Comparison of ENCODE assay signal across 33 cellular contexts in the genomic region with DNA sequence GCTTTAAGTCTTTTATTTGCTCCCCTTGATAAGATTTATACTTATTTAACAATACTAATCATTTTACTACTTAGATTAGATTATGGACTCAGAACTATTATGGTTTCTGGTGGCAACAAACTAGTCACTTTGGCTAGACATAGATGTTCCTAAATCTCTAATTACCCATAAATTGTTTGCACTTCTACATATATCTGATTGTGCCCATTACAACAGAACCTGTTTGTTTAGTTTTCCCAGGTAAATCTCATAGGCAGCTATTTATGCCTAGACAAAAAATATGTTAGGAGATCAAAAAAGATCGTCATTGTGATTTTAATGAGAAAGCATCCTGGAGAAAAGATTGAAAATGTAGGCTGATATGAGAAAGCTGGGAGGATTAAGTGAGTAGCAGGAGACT.
"Had no signal": no experiment of that assay in that cellular context is flagged by ENCODE, and none has a peak within 500 bp of the region (broad histone marks: within the 10 kb centered on the region; RNA-seq: fewer than 3 reads in every experiment).

No MANE protein-coding gene starts in this region.

- H3K9me3 ChIP-seq: ascending aorta, breast epithelium, heart left ventricle had no signal

- H3K4me1 Mint-ChIP-seq: brain had no signal

- DNase-seq: activated CD4-positive, alpha-beta memory T cell treated with anti-CD3 and anti-CD28 coated beads for 36 hours; activated CD4-positive, alpha-beta T cell treated with anti-CD3 and anti-CD28 coated beads for 36 hours; activated CD4-positive, alpha-beta T cell treated with anti-CD3 and anti-CD28 coated beads, Interleukin-2, amount 10 ng/mL, durations not matched to agents 24 days and 14 days; activated CD4-positive, CD25-positive, alpha-beta regulatory T cell; activated CD4-positive, CD25-positive, alpha-beta regulatory T cell treated with anti-CD3 and anti-CD28 coated beads, Interleukin-2, amount 50 U/mL, for 72 hours; activated CD8-positive, alpha-beta memory T cell treated with anti-CD3 and anti-CD28 coated beads, Interleukin-2, amount 50 U/mL, for 48 hours; activated CD8-positive, alpha-beta T cell treated with anti-CD3 and anti-CD28 coated beads, Interleukin-2, amount 10 ng/mL, durations not matched to agents 7 days and 5 days; activated gamma-delta T cell treated with Interleukin-2 at 50 U/mL for 16 hours; activated naive CD4-positive, alpha-beta T cell treated with anti-CD3 and anti-CD28 coated beads for 36 hours; activated naive CD8-positive, alpha-beta T cell treated with anti-CD3 and anti-CD28 coated beads, Interleukin-2, amount 10 ng/mL, durations not matched to agents 7 days and 5 days; activated T-cell treated with anti-CD3 and anti-CD28 coated beads for 4 hours; activated T-cell treated with anti-CD3 and anti-CD28 coated beads, Interleukin-2, amount 50 U/mL, for 24 hours; activated T-cell treated with anti-CD3 and anti-CD28 coated beads, Interleukin-2, amount 50 U/mL, for 72 hours; central memory CD4-positive, alpha-beta T cell; cerebellar nuclear complex; dorsolateral prefrontal cortex; effector memory CD4-positive, alpha-beta T cell; endodermal cell; foreskin fibroblast; glutamatergic neuron; heart left ventricle; hypothalamus; T-helper 9 cell; WERI-Rb-1 had no signal

- H3K4me3 ChIP-seq: ascending aorta, breast epithelium, cardiac muscle cell, coronary artery, dorsolateral prefrontal cortex, heart left ventricle had no signal

- H3K27ac Mint-ChIP-seq: activated CD4-positive, alpha-beta memory T cell treated with anti-CD3 and anti-CD28 coated beads for 36 hours; activated CD4-positive, alpha-beta T cell treated with anti-CD3 and anti-CD28 coated beads for 36 hours; activated CD4-positive, alpha-beta T cell treated with anti-CD3 and anti-CD28 coated beads, Interleukin-2, amount 10 ng/mL, durations not matched to agents 24 days and 14 days; activated CD8-positive, alpha-beta T cell treated with anti-CD3 and anti-CD28 coated beads, Interleukin-2, amount 10 ng/mL, durations not matched to agents 7 days and 5 days; activated naive CD4-positive, alpha-beta T cell treated with anti-CD3 and anti-CD28 coated beads for 36 hours; activated naive CD8-positive, alpha-beta T cell treated with anti-CD3 and anti-CD28 coated beads, Interleukin-2, amount 10 ng/mL, durations not matched to agents 7 days and 5 days; activated T-cell treated with anti-CD3 and anti-CD28 coated beads, Interleukin-2, amount 50 U/mL, for 24 hours; activated T-cell treated with anti-CD3 and anti-CD28 coated beads, Interleukin-2, amount 50 U/mL, for 72 hours; brain; dendritic cell treated with granulocyte-macrophage colony-stimulating factor and Interleukin-4, amounts not matched to agents 40 ng/mL and 50 ng/mL, for 4 days; endodermal cell; T-helper 1 cell treated with Interleukin-12 subunit alpha and Interleukin-12 subunit beta and Interleukin-4 antibody, amounts not matched to agents 30 μg/mL and 1 μg/mL, for 36 hours had no signal

- H3K27ac ChIP-seq: ascending aorta, breast epithelium, cardiac muscle cell, coronary artery, dorsolateral prefrontal cortex, heart left ventricle, WERI-Rb-1 had no signal

- ATAC-seq: activated CD4-positive, alpha-beta T cell treated with anti-CD3 and anti-CD28 coated beads for 36 hours; activated CD8-positive, alpha-beta T cell treated with anti-CD3 and anti-CD28 coated beads, Interleukin-2, amount 10 ng/mL, durations not matched to agents 7 days and 5 days; activated naive CD4-positive, alpha-beta T cell treated with anti-CD3 and anti-CD28 coated beads, Interleukin-2, amount 50 U/mL, for 72 hours; activated T-cell treated with anti-CD3 and anti-CD28 coated beads, Interleukin-2, amount 50 U/mL, for 72 hours; esophagus mucosa; heart left ventricle had no signal

- H3K9me3 Mint-ChIP-seq: activated CD4-positive, alpha-beta memory T cell treated with anti-CD3 and anti-CD28 coated beads for 36 hours; activated CD4-positive, alpha-beta T cell treated with anti-CD3 and anti-CD28 coated beads, Interleukin-2, amount 10 ng/mL, durations not matched to agents 24 days and 14 days; activated naive CD4-positive, alpha-beta T cell treated with anti-CD3 and anti-CD28 coated beads for 36 hours; activated naive CD4-positive, alpha-beta T cell treated with anti-CD3 and anti-CD28 coated beads, Interleukin-2, amount 50 U/mL, for 72 hours; activated naive CD8-positive, alpha-beta T cell treated with anti-CD3 and anti-CD28 coated beads, Interleukin-2, amount 10 ng/mL, durations not matched to agents 7 days and 5 days; activated T-cell treated with anti-CD3 and anti-CD28 coated beads, Interleukin-2, amount 50 U/mL, for 24 hours; activated T-cell treated with anti-CD3 and anti-CD28 coated beads, Interleukin-2, amount 50 U/mL, for 72 hours; brain; dendritic cell treated with granulocyte-macrophage colony-stimulating factor and Interleukin-4, amounts not matched to agents 40 ng/mL and 50 ng/mL, for 4 days; endodermal cell; T-helper 1 cell treated with Interleukin-12 subunit alpha and Interleukin-12 subunit beta and Interleukin-4 antibody, amounts not matched to agents 30 μg/mL and 1 μg/mL, for 36 hours had no signal

- H3K4me1 ChIP-seq: ascending aorta, breast epithelium had no signal

- H3K4me3 Mint-ChIP-seq: activated CD4-positive, alpha-beta memory T cell treated with anti-CD3 and anti-CD28 coated beads for 36 hours; activated CD4-positive, alpha-beta T cell treated with anti-CD3 and anti-CD28 coated beads for 36 hours; activated CD4-positive, alpha-beta T cell treated with anti-CD3 and anti-CD28 coated beads, Interleukin-2, amount 10 ng/mL, durations not matched to agents 24 days and 14 days; activated CD8-positive, alpha-beta T cell treated with anti-CD3 and anti-CD28 coated beads, Interleukin-2, amount 10 ng/mL, durations not matched to agents 7 days and 5 days; activated naive CD4-positive, alpha-beta T cell treated with anti-CD3 and anti-CD28 coated beads for 36 hours; activated naive CD8-positive, alpha-beta T cell treated with anti-CD3 and anti-CD28 coated beads, Interleukin-2, amount 10 ng/mL, durations not matched to agents 7 days and 5 days; activated T-cell treated with anti-CD3 and anti-CD28 coated beads, Interleukin-2, amount 50 U/mL, for 24 hours; activated T-cell treated with anti-CD3 and anti-CD28 coated beads, Interleukin-2, amount 50 U/mL, for 72 hours; brain; dendritic cell treated with granulocyte-macrophage colony-stimulating factor and Interleukin-4, amounts not matched to agents 40 ng/mL and 50 ng/mL, for 4 days; endodermal cell; T-helper 1 cell treated with Interleukin-12 subunit alpha and Interleukin-12 subunit beta and Interleukin-4 antibody, amounts not matched to agents 30 μg/mL and 1 μg/mL, for 36 hours had no signal

- H3K27me3 ChIP-seq: ascending aorta, breast epithelium, cardiac muscle cell, dorsolateral prefrontal cortex, heart left ventricle had no signal

- H3K27me3 Mint-ChIP-seq: activated CD4-positive, alpha-beta memory T cell treated with anti-CD3 and anti-CD28 coated beads for 36 hours; activated CD4-positive, alpha-beta T cell treated with anti-CD3 and anti-CD28 coated beads for 36 hours; activated CD4-positive, alpha-beta T cell treated with anti-CD3 and anti-CD28 coated beads, Interleukin-2, amount 10 ng/mL, durations not matched to agents 24 days and 14 days; activated naive CD8-positive, alpha-beta T cell treated with anti-CD3 and anti-CD28 coated beads, Interleukin-2, amount 10 ng/mL, durations not matched to agents 7 days and 5 days; activated T-cell treated with anti-CD3 and anti-CD28 coated beads, Interleukin-2, amount 50 U/mL, for 24 hours; brain; dendritic cell treated with granulocyte-macrophage colony-stimulating factor and Interleukin-4, amounts not matched to agents 40 ng/mL and 50 ng/mL, for 4 days had no signal
